1 cellular context compared by ENCODE assay signal in the genomic region with DNA sequence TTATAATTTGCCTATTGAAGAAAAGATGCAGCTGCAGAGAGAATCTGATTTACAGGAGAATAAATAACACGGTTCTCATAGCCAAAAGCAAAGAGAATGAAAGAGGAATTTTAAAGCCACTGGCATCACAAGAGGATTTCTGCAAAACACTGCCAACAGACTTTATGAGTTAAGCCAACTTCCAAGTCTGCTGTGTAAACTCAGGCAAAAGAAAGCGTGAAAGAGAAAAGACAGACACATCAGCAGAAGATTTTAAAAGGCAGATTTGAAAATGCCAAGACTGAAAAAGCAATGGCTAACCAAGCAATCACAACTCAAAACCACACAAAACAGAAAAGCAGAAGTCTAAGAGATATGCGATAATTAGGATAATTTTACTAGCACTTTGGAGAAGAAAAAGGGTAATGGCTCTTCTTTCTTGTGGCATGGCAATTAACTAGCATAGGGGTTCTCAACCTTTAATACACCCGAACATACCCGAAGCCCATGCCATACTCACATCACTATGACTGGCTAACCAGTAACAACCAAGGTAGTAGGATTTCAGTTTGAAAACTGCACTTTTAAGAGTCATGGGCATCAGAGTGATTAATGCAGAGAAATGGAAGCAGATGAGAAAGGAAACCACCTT.
TF ChIP-seq lines count a peak whose summit lies in the region.

No MANE protein-coding gene starts in this region.

TF ChIP-seq in GM23338, 12 proteins besides CTCF, POLR2A, EP300 and RAD21 (continued from another document):
- TF ChIP-seq ZNF462 (CRISPR knock-in tag; IDR thresholded peaks at IDR 0.05) (no peak), ZNF114 (CRISPR knock-in tag; IDR thresholded peaks at IDR 0.05) (no peak)
- TF ChIP-seq, protein P1, sequence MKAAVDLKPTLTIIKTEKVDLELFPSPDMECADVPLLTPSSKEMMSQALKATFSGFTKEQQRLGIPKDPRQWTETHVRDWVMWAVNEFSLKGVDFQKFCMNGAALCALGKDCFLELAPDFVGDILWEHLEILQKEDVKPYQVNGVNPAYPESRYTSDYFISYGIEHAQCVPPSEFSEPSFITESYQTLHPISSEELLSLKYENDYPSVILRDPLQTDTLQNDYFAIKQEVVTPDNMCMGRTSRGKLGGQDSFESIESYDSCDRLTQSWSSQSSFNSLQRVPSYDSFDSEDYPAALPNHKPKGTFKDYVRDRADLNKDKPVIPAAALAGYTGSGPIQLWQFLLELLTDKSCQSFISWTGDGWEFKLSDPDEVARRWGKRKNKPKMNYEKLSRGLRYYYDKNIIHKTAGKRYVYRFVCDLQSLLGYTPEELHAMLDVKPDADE (IDR thresholded peaks at IDR 0.05), result no peak
